Comparison of ENCODE assay signal across 9 cellular contexts in genomic region chr19:42596391-42597071, GRCh38. TPM values are rescaled to one million over a fixed set of nuclear protein-coding genes. Genes with fewer than 3 reads are reported as not detected.
DNase-seq lines count a peak whose midpoint lies in the region; ATAC-seq, FAIRE-seq and TF ChIP-seq lines count a peak whose summit lies in the region.
"Had no signal": no experiment of that assay in that cellular context is flagged by ENCODE, and none has a peak within 500 bp of the region (broad histone marks: within the 10 kb centered on the region; RNA-seq: fewer than 3 reads in every experiment).

No MANE protein-coding gene starts in this region.

- WGBS in mesendoderm (ENCODE audit: extremely low coverage, insufficient coverage, low lambda C conversion rate) = no CpG with 5 or more reads among the region's 16 CpGs

- no peaks in the 10 kb centered on the region for H3K4me1 ChIP-seq in mesendoderm (ENCODE audit: control insufficient read depth, low read depth, low read length)

- POLR2A ChIA-PET in BJ (lab: Charles Lee) = no interaction called here

- no peak overlapping the region for H3K4me2 ChIP-seq in mesendoderm (ENCODE audit: low read length)

- no peak for ATAC-seq in HG02981 (IDR thresholded peaks at IDR 0.05; ENCODE audit: unreplicated experiment)

- no peak for FAIRE-seq in H54 (lab: Jason Lieb, UNC)

- H3K36me3 ChIP-seq in BJ (ENCODE audit: control insufficient read depth, insufficient read depth, low read length) = no peaks in the 10 kb centered on the region
- no peaks in the 10 kb centered on the region for H3K36me3 ChIP-seq in mesendoderm (ENCODE audit: control insufficient read depth, insufficient read depth, low read length)

- CTCF ChIA-PET in BJ (lab: Yijun Ruan, JAX) = interaction anchor here (0.6 to 4.2 kb wide), 32 partner anchors 7 to 158 kb away, joined by 3 to 27 read pairs (median 5); no protein-coding TSS in a partner anchor

- no peak overlapping the region for H3K27ac ChIP-seq in mesendoderm (ENCODE audit: low read depth, low read length)

- no peak overlapping the region for H2BK15ac ChIP-seq in mesendoderm (replicated peaks; ENCODE audit: low read depth)

- no peak overlapping the region for H4K5ac ChIP-seq in mesendoderm (ENCODE audit: low read length)

- H4K8ac ChIP-seq in mesendoderm (ENCODE audit: low read depth, low read length) = no peak overlapping the region

- no peak for TF ChIP-seq POLR2A in H54 (IDR thresholded peaks at IDR 0.05; ENCODE audit: low read depth, low read length)

- no peak overlapping the region for H3K56ac ChIP-seq in mesendoderm (ENCODE audit: low read length)

- no peak overlapping the region for H2BK5ac ChIP-seq in mesendoderm (ENCODE audit: low read length)

- peaks cover 10% of the 10 kb centered on the region for H3K27me3 ChIP-seq in BJ (ENCODE audit: control insufficient read depth, insufficient read depth, low read length)
- H3K27me3 ChIP-seq in mesendoderm (ENCODE audit: insufficient read depth, low read length, poor library complexity) = no peaks in the 10 kb centered on the region

- no peak overlapping the region for H2AK5ac ChIP-seq in mesendoderm (ENCODE audit: low read length)

- peak; percentile 95 for TF ChIP-seq CTCF in BJ (IDR thresholded peaks at IDR 0.05; ENCODE audit: insufficient read depth, low read depth, low read length)
- peak; percentile 93 for TF ChIP-seq CTCF in choroid plexus epithelial cell (conservative IDR thresholded peaks at IDR 0.05; ENCODE audit: low read depth, low read length)

- H3K79me2 ChIP-seq in mesendoderm (ENCODE audit: control insufficient read depth, insufficient read depth, low read length) = no peaks in the 10 kb centered on the region

- no peak overlapping the region for H3K4ac ChIP-seq in mesendoderm (ENCODE audit: low read depth, low read length)

- no peak overlapping the region for H2BK120ac ChIP-seq in mesendoderm (ENCODE audit: low read depth, low read length)

- no peak overlapping the region for H3K23ac ChIP-seq in mesendoderm (ENCODE audit: low read length)

- no peak overlapping the region for H3K18ac ChIP-seq in mesendoderm (ENCODE audit: low read length)

- H3K4me3 ChIP-seq in BJ (ENCODE audit: low read depth, low read length) = no peak overlapping the region
- no peak overlapping the region for H3K4me3 ChIP-seq in choroid plexus epithelial cell (ENCODE audit: low read depth, low read length)
- no peak overlapping the region for H3K4me3 ChIP-seq in mesendoderm (ENCODE audit: low read length)

- no peak for DNase-seq in BJ (ENCODE audit: low read depth)
- peak; percentile 49 for DNase-seq in H54 (ENCODE audit: insufficient read length, low spot score)
- peak; percentile 37 for DNase-seq in T-helper 9 cell
- DNase-seq in choroid plexus epithelial cell (ENCODE audit: low read depth) = peak; percentile 22
- peak; percentile 25 for DNase-seq in mesendoderm
- peak; percentile 23 for DNase-seq in superior temporal gyrus (ENCODE audit: extremely low spot score)
- no peak for DNase-seq in occipital lobe (lab: John Stamatoyannopoulos, UW)

- no peaks in the 10 kb centered on the region for H3K79me1 ChIP-seq in mesendoderm (ENCODE audit: low read length)

- no peak overlapping the region for H3K9ac ChIP-seq in mesendoderm (ENCODE audit: low read length)

RNA-seq across cellular contexts. Expression of gene CEACAM8, which starts 1.8 kb away (rescaled TPM):
- not detected in 2 replicates for polyA plus RNA-seq in BJ (2011; rRNA removed)
- not detected in 2 replicates for polyA minus RNA-seq in BJ (2011; rRNA and poly(A)+ RNA removed)
- polyA plus RNA-seq in mesendoderm (2013, experiment 1 of 2) = not detected
- not detected for polyA plus RNA-seq in mesendoderm (2013, experiment 2 of 2)
- total RNA-seq in occipital lobe = not detected
- total RNA-seq: mononuclear cell had no signal

Comparison
In these comparisons a context has a peak if more than half of its experiments do, and no peak if none do; other contexts are left out.
1. DNase-seq: peak in H54 (single experiment), T-helper 9 cell (single experiment), choroid plexus epithelial cell (single experiment), mesendoderm (single experiment) and superior temporal gyrus (single experiment); none in BJ (single experiment) and occipital lobe (single experiment).